ENCODE assay signal across 8 cellular contexts in the genomic region with DNA sequence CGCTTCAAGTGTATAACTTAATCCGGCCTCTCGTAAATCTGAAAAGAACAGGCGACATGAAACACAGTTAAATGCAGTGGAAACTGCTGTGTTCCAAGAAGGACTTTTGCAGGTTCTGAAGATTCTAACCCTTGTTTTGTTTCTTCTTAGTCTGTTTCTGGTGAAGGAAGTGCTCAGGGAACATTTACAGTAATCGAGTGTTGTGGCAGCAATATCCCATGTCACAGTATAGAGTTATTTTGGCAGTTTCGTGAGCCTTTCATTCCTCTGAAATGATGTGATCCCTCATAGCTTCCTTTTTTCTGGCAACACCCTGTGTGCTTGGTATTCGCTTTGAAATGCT. TPM values are rescaled to one million over a fixed set of nuclear protein-coding genes. Genes with fewer than 3 reads are reported as not detected.
DNase-seq lines count a peak whose midpoint lies in the region; ATAC-seq and TF ChIP-seq lines count a peak whose summit lies in the region.

No MANE protein-coding gene starts in this region.

- TF ChIP-seq EP300 in transverse colon (IDR thresholded peaks at IDR 0.05; ENCODE audit: low read depth): no peak

- H3K4me1 ChIP-seq in lower lobe of right lung (peaks cover 58% of the 10 kb centered on the region), transverse colon (peaks cover 15 to 62% (median 44%) of the 10 kb centered on the region in 4 donors)

- peak overlapping the region; percentile 86 for H3K4me3 ChIP-seq in lower lobe of right lung
- H3K4me3 ChIP-seq in transverse colon: peak overlapping the region; percentile 70 to 91 (median 84)

- no peaks in the 10 kb centered on the region for H3K36me3 Mint-ChIP-seq in activated T-cell treated with anti-CD3 and anti-CD28 coated beads, Interleukin-2, amount 50 U/mL, for 72 hours (ENCODE audit: insufficient read depth in 2 of 2)
- no peaks in the 10 kb centered on the region for H3K36me3 Mint-ChIP-seq in brain

- no peak for TF ChIP-seq POLR2A in transverse colon (IDR thresholded peaks at IDR 0.05)

- no peak for ATAC-seq in activated T-cell treated with anti-CD3 and anti-CD28 coated beads, Interleukin-2, amount 50 U/mL, for 72 hours (replicated peaks in 1 of 2)
- ATAC-seq in lower lobe of right lung: no peak
- no peak for ATAC-seq in GM21423 (IDR thresholded peaks at IDR 0.05; ENCODE audit: unreplicated experiment)
- ATAC-seq in HG03469 (IDR thresholded peaks at IDR 0.05; ENCODE audit: unreplicated experiment): no peak
- no peak for ATAC-seq in GM18519 (IDR thresholded peaks at IDR 0.05; ENCODE audit: low FRiP score, unreplicated experiment)

- no peak for DNase-seq in activated T-cell treated with anti-CD3 and anti-CD28 coated beads, Interleukin-2, amount 50 U/mL, for 72 hours
- DNase-seq in activated T-cell treated with anti-CD3 and anti-CD28 coated beads, Interleukin-2, amount 50 U/mL, for 48 hours: no peak
- DNase-seq in lower lobe of right lung: no peak
- no peak for DNase-seq in transverse colon

- H3K27ac ChIP-seq in lower lobe of right lung: peak overlapping the region; percentile 76
- H3K27ac ChIP-seq in transverse colon: peak overlapping the region; percentile 94 to 98 (median 96)

- in situ Hi-C loops in transverse colon (cut with MboI; ENCODE audit: low pct_ligation_motif_present in 1 of 4, low pct_unique_long_range_greater_than_20kb in 1 of 4, low sequenced_read_pairs in 3 of 4): loop anchor here (10.0 to 25.0 kb wide), 4 partner anchors 104 to 307 kb away; no protein-coding TSS in a partner anchor

- H3K4me1 Mint-ChIP-seq in activated T-cell treated with anti-CD3 and anti-CD28 coated beads, Interleukin-2, amount 50 U/mL, for 72 hours (ENCODE audit: low read depth): peaks cover 34% of the 10 kb centered on the region
- H3K4me1 Mint-ChIP-seq in brain: peaks cover 70% of the 10 kb centered on the region

- H3K36me3 ChIP-seq in lower lobe of right lung: no peaks in the 10 kb centered on the region
- no peaks in the 10 kb centered on the region for H3K36me3 ChIP-seq in transverse colon

- no peak for TF ChIP-seq CTCF in brain (conservative IDR thresholded peaks at IDR 0.05)
- TF ChIP-seq CTCF in lower lobe of right lung (IDR thresholded peaks at IDR 0.05): no peak
- no peak for TF ChIP-seq CTCF in transverse colon (IDR thresholded peaks at IDR 0.05)

- peaks cover 57% of the 10 kb centered on the region for H3K27me3 Mint-ChIP-seq in activated T-cell treated with anti-CD3 and anti-CD28 coated beads, Interleukin-2, amount 50 U/mL, for 72 hours (ENCODE audit: low read depth)
- peaks cover 15% of the 10 kb centered on the region for H3K27me3 Mint-ChIP-seq in brain

- WGBS in transverse colon (ENCODE audit: low coverage in 1 of 2), 2 donors: 12 to 13% methylated on average over 7 of the region's 7 CpGs

- intact Hi-C loops in lower lobe of right lung (cut with DNase I) (loop anchor here (10.0 kb wide), 1 partner anchor 147 kb away; no protein-coding TSS in a partner anchor), transverse colon (cut with DNase I; ENCODE audit: low total_unique reads) (loop anchor here (10.0 kb wide), 1 partner anchor 97 kb away; no protein-coding TSS in a partner anchor)

- H3K9me3 ChIP-seq in lower lobe of right lung: no peaks in the 10 kb centered on the region
- no peaks in the 10 kb centered on the region for H3K9me3 ChIP-seq in transverse colon

- H3K27ac Mint-ChIP-seq in activated T-cell treated with anti-CD3 and anti-CD28 coated beads, Interleukin-2, amount 50 U/mL, for 72 hours: no peak overlapping the region
- H3K27ac Mint-ChIP-seq in brain: peak overlapping the region; percentile 84 to 97 (median 94)

- H3K4me3 Mint-ChIP-seq in activated T-cell treated with anti-CD3 and anti-CD28 coated beads, Interleukin-2, amount 50 U/mL, for 72 hours: peak overlapping the region; percentile 91 to 92
- H3K4me3 Mint-ChIP-seq in brain: peak overlapping the region; percentile 95 to 99 (median 98)

- H3K27me3 ChIP-seq in lower lobe of right lung (ENCODE audit: low read depth) (no peaks in the 10 kb centered on the region), transverse colon (no peaks in the 10 kb centered on the region)

- no peaks in the 10 kb centered on the region for H3K9me3 Mint-ChIP-seq in activated T-cell treated with anti-CD3 and anti-CD28 coated beads, Interleukin-2, amount 50 U/mL, for 72 hours
- H3K9me3 Mint-ChIP-seq in brain: no peaks in the 10 kb centered on the region

RNA-seq across cellular contexts. Expression of a gene that starts 2.7 kb away (rescaled TPM):
- 1 to 10 TPM; 2.6 to 3.3 TPM for total RNA-seq in activated T-cell treated with anti-CD3 and anti-CD28 coated beads, Interleukin-2, amount 50 U/mL, for 72 hours
- 6.9 TPM for polyA plus RNA-seq in brain (ENCODE audit: insufficient read depth, low read depth, low replicate concordance)
- 105 TPM for total RNA-seq in lower lobe of right lung
- total RNA-seq in transverse colon: 100 to 1,000 TPM in 1 of 4 donors, 10 to 100 TPM in 3; 73.7 to 134 (median 80.7) TPM

Comparison
In these comparisons a context has a peak if more than half of its experiments do, and no peak if none do; other contexts are left out.
1. RNA of a gene that starts 2.7 kb away (total RNA-seq): 105 TPM in lower lobe of right lung (single experiment) and 73.7 to 134 TPM in transverse colon; 2.6 to 3.3 TPM in activated T-cell treated with anti-CD3 and anti-CD28 coated beads, Interleukin-2, amount 50 U/mL, for 72 hours; every median in the first group is over 10 times any median in the second.